ENCODE assay signal across 14 cellular contexts in genomic region chr6:158705386-158706126, GRCh38. TPM values are rescaled to one million over a fixed set of nuclear protein-coding genes. Genes with fewer than 3 reads are reported as not detected.
DNase-seq lines count a peak whose midpoint lies in the region; ATAC-seq, FAIRE-seq and TF ChIP-seq lines count a peak whose summit lies in the region.
"Had no signal": no experiment of that assay in that cellular context is flagged by ENCODE, and none has a peak within 500 bp of the region (broad histone marks: within the 10 kb centered on the region; RNA-seq: fewer than 3 reads in every experiment).

No MANE protein-coding gene starts in this region.

- no peaks in the 10 kb centered on the region for H3K27me3 Mint-ChIP-seq in Caco-2 (ENCODE audit: insufficient read depth, unreplicated experiment)

- DNase-seq in Caco-2, result no peak
- peak in 2 of 3 donors; percentile 15 to 49 for DNase-seq in Peyer's patch
- DNase-seq in hepatocyte (ENCODE audit: low spot score), result no peak
- no peak for DNase-seq in gastrocnemius medialis
- DNase-seq in cerebellar nuclear complex (lab: John Stamatoyannopoulos, UW), result no peak
- DNase-seq in Ammon's horn (ENCODE audit: low spot score), result no peak
- DNase-seq in frontal cortex (ENCODE audit: low spot score in 2 of 2), result no peak
- DNase-seq: activated CD4-positive, alpha-beta T cell treated with anti-CD3 and anti-CD28 coated beads for 48 hours; activated gamma-delta T cell; hippocampal formation; NCI-H2029 treated with DMSO at 0.1 percent for 48 hours had no signal

- no peaks in the 10 kb centered on the region for H3K9me3 Mint-ChIP-seq in Caco-2 (ENCODE audit: unreplicated experiment)

- H3K27ac Mint-ChIP-seq in Caco-2 (ENCODE audit: unreplicated experiment), result peak overlapping the region; percentile 76

- intact Hi-C loops in Caco-2 (cut with micrococcal nuclease; ENCODE audit: unreplicated experiment), result loop anchor here (2.0 kb wide), 1 partner anchor 57 kb away; no protein-coding TSS in a partner anchor
- intact Hi-C loops in gastrocnemius medialis (cut with DNase I; ENCODE audit: low total_unique reads), result loop anchor here (2.0 to 10.0 kb wide), 2 partner anchors 37 to 399 kb away; no protein-coding TSS in a partner anchor

- no peak overlapping the region for H3K4me3 Mint-ChIP-seq in Caco-2 (ENCODE audit: unreplicated experiment)

- H3K4me1 ChIP-seq in Caco-2 (peaks cover 43% of the 10 kb centered on the region), Peyer's patch (peaks cover 0 to 53% (median 18%) of the 10 kb centered on the region in 4 donors), hepatocyte (ENCODE audit: insufficient read depth) (peaks cover 39% of the 10 kb centered on the region), gastrocnemius medialis (peaks cover 18 to 24% of the 10 kb centered on the region in 2 donors)
- H3K4me1 ChIP-seq: breast epithelium had no signal

- no peaks in the 10 kb centered on the region for H4K20me1 ChIP-seq in hepatocyte (ENCODE audit: insufficient read depth, poor library complexity, severe bottlenecking)

- H3K36me3 ChIP-seq in Caco-2 (ENCODE audit: control insufficient read depth, insufficient read depth, low read length), result no peaks in the 10 kb centered on the region
- H3K36me3 ChIP-seq in Peyer's patch, result no peaks in the 10 kb centered on the region
- no peaks in the 10 kb centered on the region for H3K36me3 ChIP-seq in hepatocyte (replicated peaks; ENCODE audit: insufficient read depth, low read depth)
- H3K36me3 ChIP-seq in gastrocnemius medialis, result no peaks in the 10 kb centered on the region
- H3K36me3 ChIP-seq: breast epithelium, pancreas had no signal

- BruUV-seq in Caco-2 (replicated peaks; lab: Mats Ljungman, UMichigan), result no TSS peak

- H3K79me2 ChIP-seq in hepatocyte, result peaks cover 3% of the 10 kb centered on the region

- POLR2A ChIA-PET in Caco-2 (lab: Charles Lee), result no interaction called here

- peaks cover 21% of the 10 kb centered on the region for H3K4me1 Mint-ChIP-seq in Caco-2 (ENCODE audit: low read depth, unreplicated experiment)

- TF ChIP-seq POLR2A in Peyer's patch (IDR thresholded peaks at IDR 0.05) (no peak), gastrocnemius medialis (IDR thresholded peaks at IDR 0.05) (no peak)

- H3K4me3 ChIP-seq in Caco-2 (ENCODE audit: low read depth, low read length), result no peak overlapping the region
- H3K4me3 ChIP-seq in Peyer's patch, result no peak overlapping the region
- H3K4me3 ChIP-seq in hepatocyte, result no peak overlapping the region
- no peak overlapping the region for H3K4me3 ChIP-seq in gastrocnemius medialis
- H3K4me3 ChIP-seq: breast epithelium, pancreas had no signal

- H3K36me3 Mint-ChIP-seq in Caco-2 (ENCODE audit: insufficient read depth, unreplicated experiment), result peaks cover 6% of the 10 kb centered on the region

- in situ Hi-C loops in gastrocnemius medialis (cut with MboI; ENCODE audit: low sequenced_read_pairs in 4 of 4), result loop anchor here (10.0 to 25.0 kb wide), 2 partner anchors 269 to 407 kb away; no protein-coding TSS in a partner anchor

- no peaks in the 10 kb centered on the region for H3K27me3 ChIP-seq in Caco-2 (replicated peaks; ENCODE audit: control insufficient read depth, insufficient read depth, low read length)
- H3K27me3 ChIP-seq in Peyer's patch, result no peaks in the 10 kb centered on the region
- H3K27me3 ChIP-seq in hepatocyte, result no peaks in the 10 kb centered on the region
- H3K27me3 ChIP-seq in gastrocnemius medialis, result no peaks in the 10 kb centered on the region
- H3K27me3 ChIP-seq: breast epithelium, pancreas had no signal

- 92% methylated on average over 12 of the region's 13 CpGs for WGBS in hepatocyte (ENCODE audit: low lambda C conversion rate, missing lambda C conversion rate)

- peak overlapping the region in 3 of 4 donors; percentile 41 to 92 (median 87) for H3K27ac ChIP-seq in Peyer's patch
- H3K27ac ChIP-seq in hepatocyte, result peak overlapping the region; percentile 94
- peak overlapping the region; percentile 56 to 69 (median 64) for H3K27ac ChIP-seq in gastrocnemius medialis

- H2AFZ ChIP-seq in hepatocyte, result no peak overlapping the region

- CTCF ChIA-PET in Caco-2 (lab: Charles Lee), result interaction anchor here (0.5 to 0.7 kb wide), 2 partner anchors 32 to 61 kb away, joined by 3 to 4 read pairs; partner anchors contain the start of gene DYNLT1

- FAIRE-seq in frontal cortex (lab: Jason Lieb, UNC), result no peak
- FAIRE-seq: pancreas had no signal

- TF ChIP-seq CTCF in Caco-2 (IDR thresholded peaks at IDR 0.05; ENCODE audit: insufficient read depth in 1 of 2, low read depth in 1 of 2, low read length in 1 of 2, severe bottlenecking in 1 of 2, unreplicated experiment in 1 of 2), result no peak
- TF ChIP-seq CTCF in Peyer's patch (IDR thresholded peaks at IDR 0.05), result no peak
- TF ChIP-seq CTCF in hepatocyte (IDR thresholded peaks at IDR 0.05; ENCODE audit: poor library complexity), result no peak
- TF ChIP-seq CTCF in gastrocnemius medialis (IDR thresholded peaks at IDR 0.05 in 4 of 5, conservative IDR thresholded peaks at IDR 0.05 in 1 of 5), result no peak

- ATAC-seq in gastrocnemius medialis, result no peak
- no peak for ATAC-seq in GM18907 (IDR thresholded peaks at IDR 0.05; ENCODE audit: unreplicated experiment)

- no peaks in the 10 kb centered on the region for H3K9me3 ChIP-seq in Caco-2
- no peaks in the 10 kb centered on the region for H3K9me3 ChIP-seq in Peyer's patch
- no peaks in the 10 kb centered on the region for H3K9me3 ChIP-seq in hepatocyte (ENCODE audit: low read depth)
- H3K9me3 ChIP-seq in gastrocnemius medialis, result no peaks in the 10 kb centered on the region
- H3K9me3 ChIP-seq: breast epithelium, pancreas had no signal

- H3K4me2 ChIP-seq in hepatocyte, result no peak overlapping the region

- no peaks in the 10 kb centered on the region for H3K9me2 ChIP-seq in hepatocyte (replicated peaks; ENCODE audit: insufficient read depth)

RNA-seq across cellular contexts. Expression of gene SYTL3, which starts 55.7 kb away (rescaled TPM):
- total RNA-seq in Caco-2 (2022), result 0.86 and 1.1 TPM in 2 replicates
- 10 to 100 TPM in 3 of 4 donors, 1 to 10 TPM in 1; 4.8 to 23.1 (median 11.3) TPM for total RNA-seq in Peyer's patch
- total RNA-seq in hepatocyte, result 1.4 and 1.7 TPM in 2 replicates
- polyA plus RNA-seq in hepatocyte, result 1.5 and 3.1 TPM in 2 replicates
- 10 to 100 TPM in 2 of 4 donors, 1 to 10 TPM in 2; 3.0 to 16.7 (median 6.7) TPM for total RNA-seq in gastrocnemius medialis
- 2.0 TPM for total RNA-seq in frontal cortex

Comparison
In these comparisons a context has a peak if more than half of its experiments do, and no peak if none do; other contexts are left out.
1. DNase-seq: peak in Peyer's patch (2 of 3); none in Caco-2 (0 of 2), hepatocyte (single experiment), gastrocnemius medialis (0 of 2), cerebellar nuclear complex (0 of 2), Ammon's horn (single experiment) and frontal cortex (0 of 2).
2. Peak in every context shown above with its lines, with median percentiles within 50 percentile points of each other: H3K27ac ChIP-seq.